13 cellular contexts compared by ENCODE assay signal in the genomic region with DNA sequence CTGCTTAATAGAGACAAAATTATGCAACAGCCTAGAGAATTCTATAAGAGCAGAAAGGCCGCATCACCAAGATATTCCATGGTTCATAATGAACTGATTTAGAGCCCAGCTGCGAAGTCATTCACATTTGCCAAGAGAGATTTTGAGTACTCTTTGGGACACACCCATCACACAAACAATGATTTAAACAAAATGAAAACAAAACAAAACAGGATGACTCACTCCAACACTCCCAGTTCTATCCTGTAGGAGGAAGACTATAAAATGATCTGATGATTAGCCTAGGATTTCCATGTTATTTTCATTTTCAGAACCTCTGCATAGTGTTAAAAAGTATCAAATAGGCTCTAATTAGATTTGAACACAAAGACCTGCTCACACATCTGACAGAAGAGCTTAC.
DNase-seq lines count a peak whose midpoint lies in the region; ATAC-seq and TF ChIP-seq lines count a peak whose summit lies in the region.
"Had no signal": no experiment of that assay in that cellular context is flagged by ENCODE, and none has a peak within 500 bp of the region (broad histone marks: within the 10 kb centered on the region; RNA-seq: fewer than 3 reads in every experiment).

No MANE protein-coding gene starts in this region.

- peaks cover 6 to 15% (median 7%) of the 10 kb centered on the region in 3 donors for H3K4me1 ChIP-seq in esophagus squamous epithelium
- no peaks in the 10 kb centered on the region for H3K4me1 ChIP-seq in Karpas-422 (ENCODE audit: low read length)

- H3K27ac ChIP-seq in esophagus squamous epithelium (peak overlapping the region in 3 of 4 donors; percentile 56 to 69 (median 65)), Karpas-422 (ENCODE audit: low read length) (no peak overlapping the region)
- H3K27ac ChIP-seq: ovary, WERI-Rb-1 had no signal

- H3K27me3 ChIP-seq in esophagus squamous epithelium, result no peaks in the 10 kb centered on the region
- H3K27me3 ChIP-seq in Karpas-422 (ENCODE audit: low read length), result no peaks in the 10 kb centered on the region
- H3K27me3 ChIP-seq: ovary had no signal

- TF ChIP-seq POLR2A in esophagus squamous epithelium (IDR thresholded peaks at IDR 0.05), result no peak

- H3K4me3 ChIP-seq in esophagus squamous epithelium, result no peak overlapping the region
- H3K4me3 ChIP-seq in Karpas-422 (ENCODE audit: low read length), result no peak overlapping the region
- H3K4me3 ChIP-seq: ovary had no signal

- DNase-seq in ELR (ENCODE audit: low read depth) (peak; percentile 64), esophagus squamous epithelium (lab: John Stamatoyannopoulos, UW) (no peak), sciatic nerve (ENCODE audit: low spot score) (no peak), ecto neural progenitor cell (ENCODE audit: low spot score) (no peak), NCI-H1436 treated with DMSO at 0.1 percent for 48 hours (lab: John Stamatoyannopoulos, UW) (no peak), Karpas-422 (no peak)
- DNase-seq: activated gamma-delta T cell treated with Interleukin-2 at 50 U/mL for 16 hours, DND-41, NCI-H1694 treated with DMSO at 0.1 percent for 48 hours, ovary, WERI-Rb-1 had no signal

- H3K9me3 ChIP-seq in esophagus squamous epithelium (no peaks in the 10 kb centered on the region), Karpas-422 (ENCODE audit: low read length) (no peaks in the 10 kb centered on the region)
- H3K9me3 ChIP-seq: ovary had no signal

- ATAC-seq in sciatic nerve, result peak; percentile 34
- no peak for ATAC-seq in HG03565 (IDR thresholded peaks at IDR 0.05; ENCODE audit: unreplicated experiment)

- 7 to 16% methylated on average over 2 of the region's 2 CpGs for WGBS in esophagus squamous epithelium, 2 donors

- no peaks in the 10 kb centered on the region for H3K79me2 ChIP-seq in Karpas-422 (ENCODE audit: low read length)

- H3K9ac ChIP-seq in Karpas-422 (ENCODE audit: low read length), result no peak overlapping the region

- intact Hi-C loops in esophagus squamous epithelium (cut with DNase I) (no loop called here), sciatic nerve (cut with DNase I) (no loop called here)

- no peak overlapping the region for H2AFZ ChIP-seq in Karpas-422 (ENCODE audit: low read length)

- peak in 3 of 6 experiments; percentile 39 to 56 (median 50) for TF ChIP-seq CTCF in esophagus squamous epithelium (IDR thresholded peaks at IDR 0.05)

- H3K36me3 ChIP-seq in esophagus squamous epithelium (peaks cover 0 to 17% (median 0%) of the 10 kb centered on the region in 3 donors), Karpas-422 (ENCODE audit: insufficient read depth, low read length) (no peaks in the 10 kb centered on the region)
- H3K36me3 ChIP-seq: ovary, WERI-Rb-1 had no signal

- no peak overlapping the region for H3K4me2 ChIP-seq in Karpas-422 (ENCODE audit: low read depth, low read length, poor library complexity, severe bottlenecking)

- no peaks in the 10 kb centered on the region for H4K20me1 ChIP-seq in Karpas-422 (ENCODE audit: insufficient read depth, low read depth, low read length)

- no peaks in the 10 kb centered on the region for H3K9me2 ChIP-seq in Karpas-422 (replicated peaks; ENCODE audit: insufficient read depth, low read length)

TF ChIP-seq in PFSK-1, 5 proteins besides CTCF, POLR2A, EP300 and RAD21:
- TF ChIP-seq, protein P1, sequence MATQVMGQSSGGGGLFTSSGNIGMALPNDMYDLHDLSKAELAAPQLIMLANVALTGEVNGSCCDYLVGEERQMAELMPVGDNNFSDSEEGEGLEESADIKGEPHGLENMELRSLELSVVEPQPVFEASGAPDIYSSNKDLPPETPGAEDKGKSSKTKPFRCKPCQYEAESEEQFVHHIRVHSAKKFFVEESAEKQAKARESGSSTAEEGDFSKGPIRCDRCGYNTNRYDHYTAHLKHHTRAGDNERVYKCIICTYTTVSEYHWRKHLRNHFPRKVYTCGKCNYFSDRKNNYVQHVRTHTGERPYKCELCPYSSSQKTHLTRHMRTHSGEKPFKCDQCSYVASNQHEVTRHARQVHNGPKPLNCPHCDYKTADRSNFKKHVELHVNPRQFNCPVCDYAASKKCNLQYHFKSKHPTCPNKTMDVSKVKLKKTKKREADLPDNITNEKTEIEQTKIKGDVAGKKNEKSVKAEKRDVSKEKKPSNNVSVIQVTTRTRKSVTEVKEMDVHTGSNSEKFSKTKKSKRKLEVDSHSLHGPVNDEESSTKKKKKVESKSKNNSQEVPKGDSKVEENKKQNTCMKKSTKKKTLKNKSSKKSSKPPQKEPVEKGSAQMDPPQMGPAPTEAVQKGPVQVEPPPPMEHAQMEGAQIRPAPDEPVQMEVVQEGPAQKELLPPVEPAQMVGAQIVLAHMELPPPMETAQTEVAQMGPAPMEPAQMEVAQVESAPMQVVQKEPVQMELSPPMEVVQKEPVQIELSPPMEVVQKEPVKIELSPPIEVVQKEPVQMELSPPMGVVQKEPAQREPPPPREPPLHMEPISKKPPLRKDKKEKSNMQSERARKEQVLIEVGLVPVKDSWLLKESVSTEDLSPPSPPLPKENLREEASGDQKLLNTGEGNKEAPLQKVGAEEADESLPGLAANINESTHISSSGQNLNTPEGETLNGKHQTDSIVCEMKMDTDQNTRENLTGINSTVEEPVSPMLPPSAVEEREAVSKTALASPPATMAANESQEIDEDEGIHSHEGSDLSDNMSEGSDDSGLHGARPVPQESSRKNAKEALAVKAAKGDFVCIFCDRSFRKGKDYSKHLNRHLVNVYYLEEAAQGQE (IDR thresholded peaks at IDR 0.05; ENCODE audit: insufficient read depth in 1 of 2, low read depth in 2 of 2, low read length in 2 of 2), result no peak
- TF ChIP-seq TAF1 (IDR thresholded peaks at IDR 0.05; ENCODE audit: borderline replicate concordance, insufficient read depth, low read length), result no peak
- TF ChIP-seq SIN3A (IDR thresholded peaks at IDR 0.05; ENCODE audit: borderline replicate concordance, insufficient read depth, low read length), result 0 out of 2 replicates have a peak, but pooled peaks have one; percentile 39
- no peak for TF ChIP-seq FOXP2 (optimal IDR thresholded peaks at IDR 0.05; ENCODE audit: borderline replicate concordance, extremely low read depth, extremely low read length, insufficient read depth)
- TF ChIP-seq POLR2AphosphoS5 (IDR thresholded peaks at IDR 0.05; ENCODE audit: low read depth, low read length), result no peak
